Comparison of ENCODE assay signal across 32 cellular contexts in the genomic region with DNA sequence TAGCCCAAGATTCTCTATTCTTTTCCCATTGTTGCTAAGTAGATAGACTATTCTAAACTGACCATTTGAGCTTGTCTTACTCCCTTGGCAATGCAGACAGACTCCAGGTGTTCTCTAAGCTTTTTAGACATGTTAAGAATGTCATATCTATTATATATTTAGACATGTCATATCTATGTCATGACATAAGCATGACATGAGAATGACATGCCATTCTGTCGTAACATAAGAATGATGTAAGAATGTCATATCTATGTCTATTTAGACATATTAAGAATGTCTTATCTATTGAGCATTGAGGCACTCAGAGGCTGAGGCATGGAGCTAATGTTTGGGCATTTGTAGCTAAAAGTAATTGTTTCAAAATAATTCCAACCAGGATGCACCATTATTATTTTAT.
"Had no signal": no experiment of that assay in that cellular context is flagged by ENCODE, and none has a peak within 500 bp of the region (broad histone marks: within the 10 kb centered on the region; RNA-seq: fewer than 3 reads in every experiment).

No MANE protein-coding gene starts in this region.

- H3K36me3 ChIP-seq: MG63 had no signal

- H3K27ac ChIP-seq: KMS-11 had no signal

- H3K27me3 ChIP-seq: MG63 had no signal

- H3K9ac ChIP-seq: KMS-11 had no signal

- H3K4me2 ChIP-seq: KMS-11 had no signal

- H3K9me3 ChIP-seq: MG63 had no signal

- H3K4me3 ChIP-seq: MG63 had no signal

- DNase-seq: Karpas-422, Kasumi-1, MG63, MM.1S, MV-4-11, NCI-H1048, NCI-H1092, NCI-H1092 treated with DMSO at 0.1 percent for 48 hours, NCI-H1105, NCI-H1105 treated with DMSO at 0.1 percent for 48 hours, NCI-H1417, NCI-H1417 treated with DMSO at 0.1 percent for 48 hours, NCI-H1436, NCI-H1436 treated with DMSO at 0.1 percent for 48 hours, NCI-H146, NCI-H1694, NCI-H1694 treated with DMSO at 0.1 percent for 48 hours, NCI-H187 treated with DMSO at 0.1 percent for 48 hours, NCI-H1930, NCI-H2029, NCI-H2029 treated with DMSO at 0.1 percent for 48 hours, NCI-H2081, NCI-H2081 treated with DMSO at 0.1 percent for 48 hours, NCI-H2107, NCI-H2171, NCI-H2227 treated with DMSO at 0.1 percent for 48 hours, NCI-H226, NCI-H345, NCI-H446, NCI-H446 treated with DMSO at 0.1 percent for 48 hours, NCI-H510A had no signal
